8 cellular contexts compared by ENCODE assay signal in genomic region chrX:48697182-48697727, GRCh38. TPM values are rescaled to one million over a fixed set of nuclear protein-coding genes. Genes with fewer than 3 reads are reported as not detected.
DNase-seq lines count a peak whose midpoint lies in the region; ATAC-seq and TF ChIP-seq lines count a peak whose summit lies in the region.

No MANE protein-coding gene starts in this region.

- H3K27ac ChIP-seq in mesodermal cell (ENCODE audit: low read depth, low read length, severe bottlenecking), result peak overlapping the region; percentile 79

- H3K36me3 ChIP-seq in Caco-2 (ENCODE audit: control insufficient read depth, insufficient read depth, low read length), result no peaks in the 10 kb centered on the region
- peaks cover 33% of the 10 kb centered on the region for H3K36me3 ChIP-seq in mesodermal cell (ENCODE audit: control insufficient read depth, insufficient read depth, low read length)

- H3K9me3 Mint-ChIP-seq in Caco-2 (ENCODE audit: unreplicated experiment), result no peaks in the 10 kb centered on the region

- H3K4me1 ChIP-seq in Caco-2, result no peaks in the 10 kb centered on the region
- peaks cover 9% of the 10 kb centered on the region for H3K4me1 ChIP-seq in mesodermal cell (ENCODE audit: control insufficient read depth, insufficient read depth, low read length, poor library complexity, severe bottlenecking)

- whole genome bisulfite sequencing in mesodermal cell (ENCODE audit: insufficient coverage in 2 of 2), 2 experiments, result 0% methylated on average over 7 of the region's 12 CpGs; no CpG with 5 or more reads in 1 of the 2 experiments

- in situ Hi-C loops in astrocyte of the spinal cord (cut with HindIII; ENCODE audit: low sequenced_read_pairs), result no loop called here

- peak overlapping the region; percentile 79 for H3K27ac Mint-ChIP-seq in Caco-2 (ENCODE audit: unreplicated experiment)

- TF ChIP-seq CTCF in Caco-2 (IDR thresholded peaks at IDR 0.05; ENCODE audit: insufficient read depth in 1 of 2, low read depth in 1 of 2, low read length in 1 of 2, severe bottlenecking in 1 of 2, unreplicated experiment in 1 of 2) (no peak), astrocyte of the spinal cord (IDR thresholded peaks at IDR 0.05; ENCODE audit: low read depth, low read length) (no peak)

- intact Hi-C loops in Caco-2 (cut with micrococcal nuclease; ENCODE audit: unreplicated experiment), result loop anchor here (2.0 to 5.0 kb wide), 3 partner anchors 20 to 105 kb away; partner anchors contain the start of gene HDAC6

- H3K9me3 ChIP-seq in Caco-2 (no peaks in the 10 kb centered on the region), mesodermal cell (ENCODE audit: control insufficient read depth, low read length) (no peaks in the 10 kb centered on the region)

- peaks cover 18% of the 10 kb centered on the region for H3K36me3 Mint-ChIP-seq in Caco-2 (ENCODE audit: insufficient read depth, unreplicated experiment)

- DNase-seq in Caco-2 (no peak), astrocyte of the spinal cord (ENCODE audit: low read depth, low spot score) (no peak), NCI-H1436 treated with DMSO at 0.1 percent for 48 hours (lab: John Stamatoyannopoulos, UW) (no peak), mucosa of gallbladder (ENCODE audit: low spot score) (no peak)

- CTCF ChIA-PET in Caco-2 (lab: Charles Lee), result no interaction called here

- peak overlapping the region; percentile 69 for H3K4me3 ChIP-seq in Caco-2 (ENCODE audit: low read depth, low read length)
- H3K4me3 ChIP-seq in astrocyte of the spinal cord (ENCODE audit: low read depth, low read length), result peak overlapping the region; percentile 60
- peak overlapping the region; percentile 52 for H3K4me3 ChIP-seq in mesodermal cell (ENCODE audit: extremely low read depth, insufficient read depth, low read length, poor library complexity, severe bottlenecking)

- ATAC-seq in HG03039 (IDR thresholded peaks at IDR 0.05; ENCODE audit: unreplicated experiment) (peak; percentile 4), HG03139 (IDR thresholded peaks at IDR 0.05; ENCODE audit: unreplicated experiment) (no peak), HG03521 (IDR thresholded peaks at IDR 0.05; ENCODE audit: unreplicated experiment) (no peak)

- H3K4me1 Mint-ChIP-seq in Caco-2 (ENCODE audit: low read depth, unreplicated experiment), result peaks cover 7% of the 10 kb centered on the region

- POLR2A ChIA-PET in Caco-2 (lab: Charles Lee), result no interaction called here

- H3K27me3 Mint-ChIP-seq in Caco-2 (ENCODE audit: insufficient read depth, unreplicated experiment), result no peaks in the 10 kb centered on the region

- BruUV-seq in Caco-2 (replicated peaks; lab: Mats Ljungman, UMichigan), result no TSS peak

- no peaks in the 10 kb centered on the region for H3K27me3 ChIP-seq in Caco-2 (replicated peaks; ENCODE audit: control insufficient read depth, insufficient read depth, low read length)

- peak overlapping the region; percentile 85 for H3K4me3 Mint-ChIP-seq in Caco-2 (ENCODE audit: unreplicated experiment)

RNA-seq across cellular contexts. Expression of gene SUV39H1, which starts 0.7 kb away (rescaled TPM):
- 13.9 and 15.8 TPM in 2 replicates for total RNA-seq in Caco-2 (2022)
- 9.2 TPM for polyA plus RNA-seq in mesodermal cell (2013, experiment 1 of 2)
- 7.7 TPM for polyA plus RNA-seq in mesodermal cell (2013, experiment 2 of 2)
- total RNA-seq in mucosa of gallbladder, result 4.5 TPM

RNA-seq across cellular contexts. Expression of gene WAS, which starts 13.7 kb away (rescaled TPM):
- total RNA-seq in Caco-2 (2022), result 0.39 and 0.43 TPM in 2 replicates
- polyA plus RNA-seq in mesodermal cell (2013, experiment 1 of 2), result 0.41 TPM
- 0.30 TPM for polyA plus RNA-seq in mesodermal cell (2013, experiment 2 of 2)
- 11.5 TPM for total RNA-seq in mucosa of gallbladder
